Comparison of ENCODE assay signal across 1 cellular context in the genomic region with DNA sequence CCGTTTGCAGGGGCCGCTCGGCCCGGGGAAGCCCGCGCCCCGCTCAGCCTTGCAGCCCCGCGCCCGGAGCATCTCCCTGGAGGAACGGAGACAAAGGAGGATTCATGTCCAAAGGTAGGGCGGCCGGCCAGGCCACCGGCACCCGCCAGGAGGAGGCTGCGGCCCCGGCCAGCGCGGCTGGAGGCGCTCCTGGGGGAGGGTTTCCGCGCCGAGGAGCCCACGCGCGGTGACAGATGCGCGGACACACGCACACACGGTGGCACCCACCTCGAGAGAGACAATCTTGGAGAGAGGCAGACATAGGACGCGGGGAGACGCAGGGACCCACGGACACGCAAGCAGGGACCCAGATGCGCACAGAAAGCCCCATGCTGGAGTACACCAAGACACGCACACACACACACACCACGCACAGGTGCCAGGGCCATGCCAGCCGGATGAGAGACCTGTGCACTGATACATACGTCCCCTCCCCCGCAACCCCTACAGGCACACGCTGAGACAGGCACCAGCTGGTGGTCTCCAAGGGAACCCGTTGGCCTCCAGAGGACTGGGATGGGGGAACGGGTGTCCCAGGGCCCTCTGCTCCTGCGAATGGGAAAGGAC.
TF ChIP-seq lines count a peak whose summit lies in the region.

No MANE protein-coding gene starts in this region.

TF ChIP-seq in GM12878, 131 proteins besides CTCF, POLR2A, EP300 and RAD21:
- TF ChIP-seq, protein P1, sequence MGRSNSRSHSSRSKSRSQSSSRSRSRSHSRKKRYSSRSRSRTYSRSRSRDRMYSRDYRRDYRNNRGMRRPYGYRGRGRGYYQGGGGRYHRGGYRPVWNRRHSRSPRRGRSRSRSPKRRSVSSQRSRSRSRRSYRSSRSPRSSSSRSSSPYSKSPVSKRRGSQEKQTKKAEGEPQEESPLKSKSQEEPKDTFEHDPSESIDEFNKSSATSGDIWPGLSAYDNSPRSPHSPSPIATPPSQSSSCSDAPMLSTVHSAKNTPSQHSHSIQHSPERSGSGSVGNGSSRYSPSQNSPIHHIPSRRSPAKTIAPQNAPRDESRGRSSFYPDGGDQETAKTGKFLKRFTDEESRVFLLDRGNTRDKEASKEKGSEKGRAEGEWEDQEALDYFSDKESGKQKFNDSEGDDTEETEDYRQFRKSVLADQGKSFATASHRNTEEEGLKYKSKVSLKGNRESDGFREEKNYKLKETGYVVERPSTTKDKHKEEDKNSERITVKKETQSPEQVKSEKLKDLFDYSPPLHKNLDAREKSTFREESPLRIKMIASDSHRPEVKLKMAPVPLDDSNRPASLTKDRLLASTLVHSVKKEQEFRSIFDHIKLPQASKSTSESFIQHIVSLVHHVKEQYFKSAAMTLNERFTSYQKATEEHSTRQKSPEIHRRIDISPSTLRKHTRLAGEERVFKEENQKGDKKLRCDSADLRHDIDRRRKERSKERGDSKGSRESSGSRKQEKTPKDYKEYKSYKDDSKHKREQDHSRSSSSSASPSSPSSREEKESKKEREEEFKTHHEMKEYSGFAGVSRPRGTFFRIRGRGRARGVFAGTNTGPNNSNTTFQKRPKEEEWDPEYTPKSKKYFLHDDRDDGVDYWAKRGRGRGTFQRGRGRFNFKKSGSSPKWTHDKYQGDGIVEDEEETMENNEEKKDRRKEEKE (IDR thresholded peaks at IDR 0.05), result no peak
- TF ChIP-seq TAF1 (IDR thresholded peaks at IDR 0.05; ENCODE audit: borderline replicate concordance, low read depth, low read length), result no peak
- no peak for TF ChIP-seq STAT3 (IDR thresholded peaks at IDR 0.05; ENCODE audit: low read depth, low read length)
- TF ChIP-seq ZNF217 (IDR thresholded peaks at IDR 0.05), result no peak
- no peak for TF ChIP-seq POLR2AphosphoS5 (IDR thresholded peaks at IDR 0.05; ENCODE audit: low read length)
- TF ChIP-seq RAD51 (IDR thresholded peaks at IDR 0.05), result no peak
- no peak for TF ChIP-seq MYB (IDR thresholded peaks at IDR 0.05; ENCODE audit: borderline replicate concordance, low read depth, low read length)
- TF ChIP-seq ZZZ3 (IDR thresholded peaks at IDR 0.05; ENCODE audit: control insufficient read depth, insufficient read length, low read depth), result no peak
- no peak for TF ChIP-seq BHLHE40 (IDR thresholded peaks at IDR 0.05; ENCODE audit: borderline replicate concordance in 1 of 2, low read depth in 2 of 2, low read length in 1 of 2)
- peak; percentile 18; the same call in 1 of the 2 replicates for TF ChIP-seq LARP7 (IDR thresholded peaks at IDR 0.05)
- no peak for TF ChIP-seq HDAC2 (IDR thresholded peaks at IDR 0.05)
- no peak for TF ChIP-seq MTA3 (IDR thresholded peaks at IDR 0.05; ENCODE audit: borderline replicate concordance, low read length)
- TF ChIP-seq TCF3 (IDR thresholded peaks at IDR 0.05; ENCODE audit: borderline replicate concordance, insufficient read depth, low read depth, low read length), result 0 out of 2 replicates have a peak, but pooled peaks have one; percentile 14
- TF ChIP-seq SUPT20H (IDR thresholded peaks at IDR 0.05; ENCODE audit: borderline replicate concordance, control insufficient read depth, low read depth, low read length), result no peak
- TF ChIP-seq ZSCAN29 (IDR thresholded peaks at IDR 0.05), result no peak
- TF ChIP-seq E2F8 (IDR thresholded peaks at IDR 0.05; ENCODE audit: low read depth, partially characterized antibody), result no peak
- TF ChIP-seq SKIL (IDR thresholded peaks at IDR 0.05; ENCODE audit: low read depth, poor library complexity, severe bottlenecking), result no peak
